1 cellular context compared by ENCODE assay signal in genomic region chr21:46420241-46421190, GRCh38.
TF ChIP-seq lines count a peak whose summit lies in the region.

No MANE protein-coding gene starts in this region.

TF ChIP-seq in GM12878, 131 proteins besides CTCF, POLR2A, EP300 and RAD21:
- TF ChIP-seq, protein P1, sequence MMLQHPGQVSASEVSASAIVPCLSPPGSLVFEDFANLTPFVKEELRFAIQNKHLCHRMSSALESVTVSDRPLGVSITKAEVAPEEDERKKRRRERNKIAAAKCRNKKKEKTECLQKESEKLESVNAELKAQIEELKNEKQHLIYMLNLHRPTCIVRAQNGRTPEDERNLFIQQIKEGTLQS (IDR thresholded peaks at IDR 0.05; ENCODE audit: borderline replicate concordance, extremely low read depth, low read depth, low read length), result no peak
- TF ChIP-seq NFIC (IDR thresholded peaks at IDR 0.05; ENCODE audit: low read depth, low read length), result no peak
- TF ChIP-seq, protein P2, sequence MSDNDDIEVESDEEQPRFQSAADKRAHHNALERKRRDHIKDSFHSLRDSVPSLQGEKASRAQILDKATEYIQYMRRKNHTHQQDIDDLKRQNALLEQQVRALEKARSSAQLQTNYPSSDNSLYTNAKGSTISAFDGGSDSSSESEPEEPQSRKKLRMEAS (IDR thresholded peaks at IDR 0.05; ENCODE audit: low read depth, low read length), result no peak
TF ChIP-seq in GM12878: peak in this region for 0.
